8 cellular contexts compared by ENCODE assay signal in the genomic region with DNA sequence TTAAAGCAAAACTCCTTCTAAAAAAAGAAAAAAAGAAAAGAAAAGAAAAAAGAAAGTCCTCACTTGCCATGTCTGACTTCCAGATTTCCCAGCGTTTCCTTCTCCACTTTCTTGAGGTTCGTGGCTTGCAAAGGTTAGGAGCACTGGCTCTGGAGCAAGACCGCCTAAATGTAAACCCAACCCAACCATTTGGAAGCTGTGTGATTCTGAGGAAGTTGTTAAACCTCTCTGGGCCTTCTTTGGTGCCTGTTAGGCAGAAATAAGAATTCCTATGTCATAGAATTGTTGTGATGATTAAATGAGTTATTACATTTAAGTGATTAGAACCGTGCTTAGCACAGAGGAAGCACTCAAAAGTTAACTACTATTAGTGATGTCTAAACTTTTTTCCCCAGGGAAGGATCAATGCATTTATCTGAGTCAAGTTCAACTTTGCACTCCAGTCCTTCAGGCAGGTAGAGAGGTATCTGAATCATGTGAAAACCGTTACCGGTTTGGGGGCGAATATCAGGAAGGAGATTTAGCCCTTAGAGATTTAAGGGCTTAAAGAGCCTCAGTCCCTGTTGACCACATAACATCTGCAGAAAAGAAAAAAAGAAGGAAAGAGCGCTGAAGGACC.
DNase-seq lines count a peak whose midpoint lies in the region; TF ChIP-seq lines count a peak whose summit lies in the region.

No MANE protein-coding gene starts in this region.

- H3K9me3 ChIP-seq in OCI-LY3 (ENCODE audit: insufficient read depth, low read length): no peaks in the 10 kb centered on the region
- no peaks in the 10 kb centered on the region for H3K9me3 ChIP-seq in iPS-20b (ENCODE audit: insufficient read depth, low read depth, low read length)
- H3K9me3 ChIP-seq in testis: no peaks in the 10 kb centered on the region
- no peaks in the 10 kb centered on the region for H3K9me3 ChIP-seq in A673 (ENCODE audit: low read depth, low read length, poor library complexity, severe bottlenecking)

- H3K27ac ChIP-seq in OCI-LY3 (ENCODE audit: low read length) (no peak overlapping the region), iPS-20b (ENCODE audit: low read length) (peak overlapping the region; percentile 11), testis (peak overlapping the region in 1 of 2 donors; percentile 36), A673 (ENCODE audit: low read depth, low read length, poor library complexity, severe bottlenecking) (no peak overlapping the region)

- H3K27ac Mint-ChIP-seq in activated T-cell treated with anti-CD3 and anti-CD28 coated beads, Interleukin-2, amount 50 U/mL, for 24 hours: no peak overlapping the region

- no peak for DNase-seq in activated T-cell treated with anti-CD3 and anti-CD28 coated beads, Interleukin-2, amount 50 U/mL, for 24 hours
- DNase-seq in activated T-cell treated with anti-CD3 and anti-CD28 coated beads for 4 hours (no peak), testis (no peak), nucleus accumbens (lab: John Stamatoyannopoulos, UW) (no peak), iPS-NIHi7 (ENCODE audit: extremely low spot score) (no peak), A673 (ENCODE audit: low spot score) (no peak)

- H2AFZ ChIP-seq in OCI-LY3 (ENCODE audit: low read depth, low read length): peak overlapping the region; percentile 71

- H3K36me3 ChIP-seq in OCI-LY3 (replicated peaks; ENCODE audit: low read depth, low read length) (no peaks in the 10 kb centered on the region), iPS-20b (ENCODE audit: insufficient read depth, low read depth, low read length) (no peaks in the 10 kb centered on the region), testis (ENCODE audit: low read depth, missing control alignments) (no peaks in the 10 kb centered on the region), A673 (ENCODE audit: insufficient read depth, low read length, poor library complexity, severe bottlenecking) (no peaks in the 10 kb centered on the region)

- H3K36me3 Mint-ChIP-seq in activated T-cell treated with anti-CD3 and anti-CD28 coated beads, Interleukin-2, amount 50 U/mL, for 24 hours (ENCODE audit: low read depth): no peaks in the 10 kb centered on the region

- no peak for TF ChIP-seq POLR2A in testis (IDR thresholded peaks at IDR 0.05)

- POLR2A ChIA-PET in A673 (lab: Charles Lee; ENCODE audit: low non-redundant PET): no interaction called here

- H4K20me1 ChIP-seq in OCI-LY3 (ENCODE audit: insufficient read depth, low read length): no peaks in the 10 kb centered on the region

- H3K4me3 ChIP-seq in OCI-LY3 (ENCODE audit: low read length) (peak overlapping the region; percentile 71), iPS-20b (ENCODE audit: low read length) (peak overlapping the region; percentile 52; the same call in 1 of the 2 replicates), testis (peak overlapping the region; percentile 42 to 61), A673 (ENCODE audit: low read depth, low read length, poor library complexity, severe bottlenecking) (no peak overlapping the region)

- H3K9ac ChIP-seq in OCI-LY3 (ENCODE audit: low read length) (peak overlapping the region; percentile 45), iPS-20b (ENCODE audit: low read depth, low read length) (peak overlapping the region; percentile 37; the same call in 1 of the 2 replicates)

- CTCF ChIA-PET in A673 (lab: Charles Lee): no interaction called here

- peaks cover 23% of the 10 kb centered on the region for H3K4me1 ChIP-seq in OCI-LY3 (ENCODE audit: low read length)
- H3K4me1 ChIP-seq in iPS-20b (ENCODE audit: insufficient read depth, low read length): peaks cover 40% of the 10 kb centered on the region
- peaks cover 14% of the 10 kb centered on the region for H3K4me1 ChIP-seq in testis
- peaks cover 15% of the 10 kb centered on the region for H3K4me1 ChIP-seq in A673 (ENCODE audit: insufficient read depth, low read length, poor library complexity, severe bottlenecking)

- intact Hi-C loops in testis (cut with DNase I; ENCODE audit: low total_unique reads) (no loop called here), A673 (cut with micrococcal nuclease; ENCODE audit: unreplicated experiment) (no loop called here)

- H3K27me3 ChIP-seq in OCI-LY3 (ENCODE audit: low read depth, low read length) (no peaks in the 10 kb centered on the region), iPS-20b (ENCODE audit: insufficient read depth, low read length) (peaks cover 34% of the 10 kb centered on the region), testis (no peaks in the 10 kb centered on the region), A673 (replicated peaks; ENCODE audit: insufficient read depth, low read depth, low read length, poor library complexity) (no peaks in the 10 kb centered on the region)

- BruUV-seq in A673 (replicated peaks; lab: Mats Ljungman, UMichigan): no TSS peak

- H3K27me3 Mint-ChIP-seq in activated T-cell treated with anti-CD3 and anti-CD28 coated beads, Interleukin-2, amount 50 U/mL, for 24 hours: peaks cover 30% of the 10 kb centered on the region

- no peaks in the 10 kb centered on the region for H3K9me3 Mint-ChIP-seq in activated T-cell treated with anti-CD3 and anti-CD28 coated beads, Interleukin-2, amount 50 U/mL, for 24 hours

- H3K79me2 ChIP-seq in OCI-LY3 (ENCODE audit: low read length): no peaks in the 10 kb centered on the region

- H3K4me1 Mint-ChIP-seq in activated T-cell treated with anti-CD3 and anti-CD28 coated beads, Interleukin-2, amount 50 U/mL, for 24 hours (ENCODE audit: low read depth): peaks cover 15% of the 10 kb centered on the region

- no peak for TF ChIP-seq CTCF in OCI-LY3 (IDR thresholded peaks at IDR 0.05; ENCODE audit: low read depth, low read length)
- no peak for TF ChIP-seq CTCF in testis (IDR thresholded peaks at IDR 0.05)
- TF ChIP-seq CTCF in A673 (conservative IDR thresholded peaks at IDR 0.05; ENCODE audit: low read depth, low read length): no peak

- H3K4me3 Mint-ChIP-seq in activated T-cell treated with anti-CD3 and anti-CD28 coated beads, Interleukin-2, amount 50 U/mL, for 24 hours: peak overlapping the region; percentile 54

- WGBS in testis, 2 donors: 44 to 50% methylated on average over 8 of the region's 8 CpGs

- peak overlapping the region; percentile 83 for H3K4me2 ChIP-seq in OCI-LY3 (ENCODE audit: low read length)
